Comparison of ENCODE assay signal across 2 cellular contexts in the genomic region with DNA sequence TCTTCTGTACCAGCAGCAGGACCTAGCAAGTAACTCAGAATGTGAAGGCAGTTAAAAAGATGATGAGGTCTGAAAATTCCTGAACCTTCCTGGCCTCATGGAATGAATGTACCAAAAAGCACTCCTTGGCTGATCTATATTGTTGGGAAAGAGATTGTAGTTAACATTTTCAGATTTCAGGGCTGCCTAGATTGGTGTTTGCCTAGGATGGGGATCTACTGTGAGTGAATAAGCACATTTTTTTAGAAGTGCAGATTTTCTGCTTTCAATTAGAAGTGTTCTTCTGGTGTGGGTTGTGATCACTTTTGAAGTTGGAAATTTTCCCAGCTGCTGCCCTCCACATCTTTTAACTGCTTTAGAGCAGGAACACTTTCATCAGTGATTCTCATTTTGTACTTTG.
A peak's percentile ranks its signal among the peaks of the same experiment; 100 is the strongest.
TF ChIP-seq lines count a peak whose summit lies in the region.

No MANE protein-coding gene starts in this region.

TF ChIP-seq in HEK293, 187 proteins besides CTCF, POLR2A, EP300 and RAD21:
- peak; percentile 7; the same call in 1 of the 2 replicates for TF ChIP-seq PRDM1 (tag by site-specific recombination; IDR thresholded peaks at IDR 0.05)
- no peak for TF ChIP-seq ZNF211 (tag by site-specific recombination; IDR thresholded peaks at IDR 0.05; ENCODE audit: low read depth)
- TF ChIP-seq, protein P1, sequence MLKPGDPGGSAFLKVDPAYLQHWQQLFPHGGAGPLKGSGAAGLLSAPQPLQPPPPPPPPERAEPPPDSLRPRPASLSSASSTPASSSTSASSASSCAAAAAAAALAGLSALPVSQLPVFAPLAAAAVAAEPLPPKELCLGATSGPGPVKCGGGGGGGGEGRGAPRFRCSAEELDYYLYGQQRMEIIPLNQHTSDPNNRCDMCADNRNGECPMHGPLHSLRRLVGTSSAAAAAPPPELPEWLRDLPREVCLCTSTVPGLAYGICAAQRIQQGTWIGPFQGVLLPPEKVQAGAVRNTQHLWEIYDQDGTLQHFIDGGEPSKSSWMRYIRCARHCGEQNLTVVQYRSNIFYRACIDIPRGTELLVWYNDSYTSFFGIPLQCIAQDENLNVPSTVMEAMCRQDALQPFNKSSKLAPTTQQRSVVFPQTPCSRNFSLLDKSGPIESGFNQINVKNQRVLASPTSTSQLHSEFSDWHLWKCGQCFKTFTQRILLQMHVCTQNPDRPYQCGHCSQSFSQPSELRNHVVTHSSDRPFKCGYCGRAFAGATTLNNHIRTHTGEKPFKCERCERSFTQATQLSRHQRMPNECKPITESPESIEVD (tag by site-specific recombination; IDR thresholded peaks at IDR 0.05) = peak; percentile 19; the same call in 1 of the 2 replicates
- no peak for TF ChIP-seq ZNF114 (tag by site-specific recombination; IDR thresholded peaks at IDR 0.05)
- TF ChIP-seq ZNF600 (tag by site-specific recombination; IDR thresholded peaks at IDR 0.05) = peak; percentile 88

TF ChIP-seq in K562, 482 proteins besides CTCF, POLR2A, EP300 and RAD21:
- no peak for TF ChIP-seq ZNF583 (CRISPR knock-in tag; IDR thresholded peaks at IDR 0.05)
- TF ChIP-seq KDM1A (IDR thresholded peaks at IDR 0.05) = 0 out of 4 replicates have a peak, but pooled peaks have one; percentile 8 to 17
- no peak for TF ChIP-seq KAT7 (CRISPR knock-in tag; IDR thresholded peaks at IDR 0.05; ENCODE audit: borderline replicate concordance)
- TF ChIP-seq BRD4 (IDR thresholded peaks at IDR 0.05) = no peak
- no peak for TF ChIP-seq NCOA6 (IDR thresholded peaks at IDR 0.05)
- 0 out of 2 replicates have a peak, but pooled peaks have one; percentile 31 for TF ChIP-seq RBFOX2 (IDR thresholded peaks at IDR 0.05; ENCODE audit: low read depth, low read length)
- TF ChIP-seq SUPT5H (IDR thresholded peaks at IDR 0.05) = peak; percentile 40
- no peak for TF ChIP-seq ZFP36 (IDR thresholded peaks at IDR 0.05; ENCODE audit: low read depth, low read length, partially characterized antibody)
- TF ChIP-seq MAFF (IDR thresholded peaks at IDR 0.05; ENCODE audit: low read length) = no peak
- TF ChIP-seq GABPB2 (CRISPR knock-in tag; conservative IDR thresholded peaks at IDR 0.05) = 0 out of 2 replicates have a peak, but pooled peaks have one; percentile 25
- no peak for TF ChIP-seq FIP1L1 (IDR thresholded peaks at IDR 0.05; ENCODE audit: low read depth, low read length, poor library complexity, severe bottlenecking)
- TF ChIP-seq GTF2E2 (tag; IDR thresholded peaks at IDR 0.05) = no peak
- TF ChIP-seq E2F3 (CRISPR knock-in tag; IDR thresholded peaks at IDR 0.05) = no peak
- no peak for TF ChIP-seq HSF4 (CRISPR knock-in tag; IDR thresholded peaks at IDR 0.05; ENCODE audit: borderline replicate concordance)
- peak; percentile 20 for TF ChIP-seq KDM5B (IDR thresholded peaks at IDR 0.05; ENCODE audit: insufficient replicate concordance, low read depth, low read length)
- no peak for TF ChIP-seq FOS (IDR thresholded peaks at IDR 0.05; ENCODE audit: extremely low read depth, insufficient read length)
- TF ChIP-seq ZNF830 (CRISPR knock-in tag; IDR thresholded peaks at IDR 0.05) = no peak
- no peak for TF ChIP-seq ZNF253 (CRISPR knock-in tag; conservative IDR thresholded peaks at IDR 0.05)
- TF ChIP-seq, protein P2, sequence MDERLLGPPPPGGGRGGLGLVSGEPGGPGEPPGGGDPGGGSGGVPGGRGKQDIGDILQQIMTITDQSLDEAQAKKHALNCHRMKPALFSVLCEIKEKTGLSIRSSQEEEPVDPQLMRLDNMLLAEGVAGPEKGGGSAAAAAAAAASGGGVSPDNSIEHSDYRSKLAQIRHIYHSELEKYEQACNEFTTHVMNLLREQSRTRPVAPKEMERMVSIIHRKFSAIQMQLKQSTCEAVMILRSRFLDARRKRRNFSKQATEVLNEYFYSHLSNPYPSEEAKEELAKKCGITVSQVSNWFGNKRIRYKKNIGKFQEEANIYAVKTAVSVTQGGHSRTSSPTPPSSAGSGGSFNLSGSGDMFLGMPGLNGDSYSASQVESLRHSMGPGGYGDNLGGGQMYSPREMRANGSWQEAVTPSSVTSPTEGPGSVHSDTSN (CRISPR knock-in tag; IDR thresholded peaks at IDR 0.05; ENCODE audit: low read depth) = no peak
- TF ChIP-seq, protein P2 (tag; conservative IDR thresholded peaks at IDR 0.05; ENCODE audit: low read depth) = no peak
- no peak for TF ChIP-seq ZNF124 (CRISPR knock-in tag; IDR thresholded peaks at IDR 0.05)
- TF ChIP-seq, protein P3, sequence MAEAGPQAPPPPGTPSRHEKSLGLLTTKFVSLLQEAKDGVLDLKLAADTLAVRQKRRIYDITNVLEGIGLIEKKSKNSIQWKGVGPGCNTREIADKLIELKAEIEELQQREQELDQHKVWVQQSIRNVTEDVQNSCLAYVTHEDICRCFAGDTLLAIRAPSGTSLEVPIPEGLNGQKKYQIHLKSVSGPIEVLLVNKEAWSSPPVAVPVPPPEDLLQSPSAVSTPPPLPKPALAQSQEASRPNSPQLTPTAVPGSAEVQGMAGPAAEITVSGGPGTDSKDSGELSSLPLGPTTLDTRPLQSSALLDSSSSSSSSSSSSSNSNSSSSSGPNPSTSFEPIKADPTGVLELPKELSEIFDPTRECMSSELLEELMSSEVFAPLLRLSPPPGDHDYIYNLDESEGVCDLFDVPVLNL (CRISPR knock-in tag; IDR thresholded peaks at IDR 0.05; ENCODE audit: low read depth) = no peak
- no peak for TF ChIP-seq SRSF1 (IDR thresholded peaks at IDR 0.05; ENCODE audit: low read depth, low read length)
- no peak for TF ChIP-seq FOXJ2 (tag; IDR thresholded peaks at IDR 0.05)
- no peak for TF ChIP-seq CBX3 (IDR thresholded peaks at IDR 0.05; ENCODE audit: borderline replicate concordance in 1 of 2, low read length in 2 of 2)
- peak; percentile 53 for TF ChIP-seq POLR2AphosphoS5 (IDR thresholded peaks at IDR 0.05; ENCODE audit: control insufficient read depth, insufficient read depth, low read depth, low read length)
- TF ChIP-seq SNRNP70 (optimal IDR thresholded peaks at IDR 0.05; ENCODE audit: low read depth, low read length) = no peak
- TF ChIP-seq, protein P4, sequence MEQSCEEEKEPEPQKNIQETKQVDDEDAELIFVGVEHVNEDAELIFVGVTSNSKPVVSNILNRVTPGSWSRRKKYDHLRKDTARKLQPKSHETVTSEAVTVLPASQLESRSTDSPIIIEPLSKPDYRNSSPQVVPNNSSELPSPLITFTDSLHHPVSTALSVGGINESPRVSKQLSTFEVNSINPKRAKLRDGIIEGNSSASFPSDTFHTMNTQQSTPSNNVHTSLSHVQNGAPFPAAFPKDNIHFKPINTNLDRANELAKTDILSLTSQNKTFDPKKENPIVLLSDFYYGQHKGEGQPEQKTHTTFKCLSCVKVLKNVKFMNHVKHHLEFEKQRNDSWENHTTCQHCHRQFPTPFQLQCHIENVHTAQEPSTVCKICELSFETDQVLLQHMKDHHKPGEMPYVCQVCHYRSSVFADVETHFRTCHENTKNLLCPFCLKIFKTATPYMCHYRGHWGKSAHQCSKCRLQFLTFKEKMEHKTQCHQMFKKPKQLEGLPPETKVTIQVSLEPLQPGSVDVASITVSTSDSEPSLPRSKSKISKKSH (CRISPR knock-in tag; IDR thresholded peaks at IDR 0.05) = no peak
- TF ChIP-seq ZNF3 (CRISPR knock-in tag; IDR thresholded peaks at IDR 0.05) = no peak
- TF ChIP-seq, protein P5, sequence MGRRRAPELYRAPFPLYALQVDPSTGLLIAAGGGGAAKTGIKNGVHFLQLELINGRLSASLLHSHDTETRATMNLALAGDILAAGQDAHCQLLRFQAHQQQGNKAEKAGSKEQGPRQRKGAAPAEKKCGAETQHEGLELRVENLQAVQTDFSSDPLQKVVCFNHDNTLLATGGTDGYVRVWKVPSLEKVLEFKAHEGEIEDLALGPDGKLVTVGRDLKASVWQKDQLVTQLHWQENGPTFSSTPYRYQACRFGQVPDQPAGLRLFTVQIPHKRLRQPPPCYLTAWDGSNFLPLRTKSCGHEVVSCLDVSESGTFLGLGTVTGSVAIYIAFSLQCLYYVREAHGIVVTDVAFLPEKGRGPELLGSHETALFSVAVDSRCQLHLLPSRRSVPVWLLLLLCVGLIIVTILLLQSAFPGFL (CRISPR knock-in tag; IDR thresholded peaks at IDR 0.05) = no peak
- TF ChIP-seq DPF2 (IDR thresholded peaks at IDR 0.05) = no peak
- TF ChIP-seq, protein P6, sequence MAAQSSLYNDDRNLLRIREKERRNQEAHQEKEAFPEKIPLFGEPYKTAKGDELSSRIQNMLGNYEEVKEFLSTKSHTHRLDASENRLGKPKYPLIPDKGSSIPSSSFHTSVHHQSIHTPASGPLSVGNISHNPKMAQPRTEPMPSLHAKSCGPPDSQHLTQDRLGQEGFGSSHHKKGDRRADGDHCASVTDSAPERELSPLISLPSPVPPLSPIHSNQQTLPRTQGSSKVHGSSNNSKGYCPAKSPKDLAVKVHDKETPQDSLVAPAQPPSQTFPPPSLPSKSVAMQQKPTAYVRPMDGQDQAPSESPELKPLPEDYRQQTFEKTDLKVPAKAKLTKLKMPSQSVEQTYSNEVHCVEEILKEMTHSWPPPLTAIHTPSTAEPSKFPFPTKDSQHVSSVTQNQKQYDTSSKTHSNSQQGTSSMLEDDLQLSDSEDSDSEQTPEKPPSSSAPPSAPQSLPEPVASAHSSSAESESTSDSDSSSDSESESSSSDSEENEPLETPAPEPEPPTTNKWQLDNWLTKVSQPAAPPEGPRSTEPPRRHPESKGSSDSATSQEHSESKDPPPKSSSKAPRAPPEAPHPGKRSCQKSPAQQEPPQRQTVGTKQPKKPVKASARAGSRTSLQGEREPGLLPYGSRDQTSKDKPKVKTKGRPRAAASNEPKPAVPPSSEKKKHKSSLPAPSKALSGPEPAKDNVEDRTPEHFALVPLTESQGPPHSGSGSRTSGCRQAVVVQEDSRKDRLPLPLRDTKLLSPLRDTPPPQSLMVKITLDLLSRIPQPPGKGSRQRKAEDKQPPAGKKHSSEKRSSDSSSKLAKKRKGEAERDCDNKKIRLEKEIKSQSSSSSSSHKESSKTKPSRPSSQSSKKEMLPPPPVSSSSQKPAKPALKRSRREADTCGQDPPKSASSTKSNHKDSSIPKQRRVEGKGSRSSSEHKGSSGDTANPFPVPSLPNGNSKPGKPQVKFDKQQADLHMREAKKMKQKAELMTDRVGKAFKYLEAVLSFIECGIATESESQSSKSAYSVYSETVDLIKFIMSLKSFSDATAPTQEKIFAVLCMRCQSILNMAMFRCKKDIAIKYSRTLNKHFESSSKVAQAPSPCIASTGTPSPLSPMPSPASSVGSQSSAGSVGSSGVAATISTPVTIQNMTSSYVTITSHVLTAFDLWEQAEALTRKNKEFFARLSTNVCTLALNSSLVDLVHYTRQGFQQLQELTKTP (IDR thresholded peaks at IDR 0.05; ENCODE audit: low read depth in 1 of 2, partially characterized antibody in 2 of 2) = no peak
- TF ChIP-seq, protein P7, sequence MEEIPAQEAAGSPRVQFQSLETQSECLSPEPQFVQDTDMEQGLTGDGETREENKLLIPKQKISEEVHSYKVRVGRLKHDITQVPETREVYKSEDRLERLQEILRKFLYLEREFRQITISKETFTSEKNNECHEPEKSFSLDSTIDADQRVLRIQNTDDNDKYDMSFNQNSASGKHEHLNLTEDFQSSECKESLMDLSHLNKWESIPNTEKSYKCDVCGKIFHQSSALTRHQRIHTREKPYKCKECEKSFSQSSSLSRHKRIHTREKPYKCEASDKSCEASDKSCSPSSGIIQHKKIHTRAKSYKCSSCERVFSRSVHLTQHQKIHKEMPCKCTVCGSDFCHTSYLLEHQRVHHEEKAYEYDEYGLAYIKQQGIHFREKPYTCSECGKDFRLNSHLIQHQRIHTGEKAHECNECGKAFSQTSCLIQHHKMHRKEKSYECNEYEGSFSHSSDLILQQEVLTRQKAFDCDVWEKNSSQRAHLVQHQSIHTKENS (CRISPR knock-in tag; IDR thresholded peaks at IDR 0.05) = no peak
- TF ChIP-seq, protein P8, sequence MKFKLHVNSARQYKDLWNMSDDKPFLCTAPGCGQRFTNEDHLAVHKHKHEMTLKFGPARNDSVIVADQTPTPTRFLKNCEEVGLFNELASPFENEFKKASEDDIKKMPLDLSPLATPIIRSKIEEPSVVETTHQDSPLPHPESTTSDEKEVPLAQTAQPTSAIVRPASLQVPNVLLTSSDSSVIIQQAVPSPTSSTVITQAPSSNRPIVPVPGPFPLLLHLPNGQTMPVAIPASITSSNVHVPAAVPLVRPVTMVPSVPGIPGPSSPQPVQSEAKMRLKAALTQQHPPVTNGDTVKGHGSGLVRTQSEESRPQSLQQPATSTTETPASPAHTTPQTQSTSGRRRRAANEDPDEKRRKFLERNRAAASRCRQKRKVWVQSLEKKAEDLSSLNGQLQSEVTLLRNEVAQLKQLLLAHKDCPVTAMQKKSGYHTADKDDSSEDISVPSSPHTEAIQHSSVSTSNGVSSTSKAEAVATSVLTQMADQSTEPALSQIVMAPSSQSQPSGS (CRISPR knock-in tag; IDR thresholded peaks at IDR 0.05) = no peak
TF ChIP-seq in K562: peak in this region for 6.
